Comparison of ENCODE assay signal across 8 cellular contexts in genomic region chr6:113858605-113859348, GRCh38. TPM values are rescaled to one million over a fixed set of nuclear protein-coding genes. Genes with fewer than 3 reads are reported as not detected.
DNase-seq lines count a peak whose midpoint lies in the region; ATAC-seq and TF ChIP-seq lines count a peak whose summit lies in the region.

No MANE protein-coding gene starts in this region.

- peak; percentile 81 for ATAC-seq in GM18870 (IDR thresholded peaks at IDR 0.05; ENCODE audit: unreplicated experiment)
- peak; percentile 60 for ATAC-seq in HG03103 (IDR thresholded peaks at IDR 0.05; ENCODE audit: low read depth, unreplicated experiment)
- ATAC-seq in activated CD4-positive, CD25-positive, alpha-beta regulatory T cell treated with anti-CD3 and anti-CD28 coated beads, Interleukin-2, amount 50 U/mL, for 24 hours: peak; percentile 89 to 93

- peak; percentile 91 for DNase-seq in AG08395 (ENCODE audit: low spot score)
- DNase-seq in NCI-H2196 (lab: John Stamatoyannopoulos, UW; ENCODE audit: unreplicated experiment): peak; percentile 95
- DNase-seq in cerebellar cortex (ENCODE audit: low spot score): peak; percentile 84
- DNase-seq in kidney epithelial cell (ENCODE audit: low read depth): no peak
- peak; percentile 82 for DNase-seq in stimulated activated CD4-positive, alpha-beta T cell treated with anti-CD3 and anti-CD28 coated beads, Interleukin-15, amount 100 ng/mL, for 24 hours

- TF ChIP-seq CTCF in kidney epithelial cell (IDR thresholded peaks at IDR 0.05; ENCODE audit: insufficient read depth, low read length, poor library complexity, severe bottlenecking): peak; percentile 49

- no peaks in the 10 kb centered on the region for H3K36me3 ChIP-seq in kidney epithelial cell (ENCODE audit: control insufficient read depth, insufficient read depth, low read length)

- H3K27me3 ChIP-seq in kidney epithelial cell (ENCODE audit: control insufficient read depth, insufficient read depth, low read length): no peaks in the 10 kb centered on the region

- peak overlapping the region; percentile 100 for H3K4me3 ChIP-seq in kidney epithelial cell (ENCODE audit: low read depth, low read length)

RNA-seq across cellular contexts. Expression of gene MARCKS, which starts 1.6 kb away (rescaled TPM):
- total RNA-seq in kidney epithelial cell: 112 and 116 TPM in 2 replicates
